ENCODE assay signal across 3 cellular contexts in the genomic region with DNA sequence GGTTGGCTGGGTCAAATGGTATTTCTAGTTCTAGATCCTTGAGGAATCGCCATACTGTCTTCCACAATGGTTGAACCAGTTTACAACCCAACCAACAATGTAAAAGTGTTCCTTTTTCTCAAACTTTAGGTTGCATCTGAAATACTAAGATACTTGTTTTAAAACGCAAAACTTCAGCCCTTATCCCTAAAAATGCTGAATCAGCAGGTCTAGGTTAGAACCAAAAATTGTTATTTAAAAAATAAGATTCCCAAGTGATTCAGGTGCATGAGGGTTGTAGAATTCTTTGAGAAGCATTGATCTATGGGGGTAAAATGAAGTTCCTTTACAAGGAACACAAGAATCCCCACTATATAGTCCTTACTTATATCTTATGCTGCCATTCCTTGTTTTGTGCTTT.
A peak's percentile ranks its signal among the peaks of the same experiment; 100 is the strongest.
TF ChIP-seq lines count a peak whose summit lies in the region.

No MANE protein-coding gene starts in this region.

TF ChIP-seq in A549, 52 proteins besides CTCF, POLR2A, EP300 and RAD21:
- no peak for TF ChIP-seq ZC3H11A (IDR thresholded peaks at IDR 0.05)
- TF ChIP-seq MAFK (IDR thresholded peaks at IDR 0.05; ENCODE audit: partially characterized antibody) = peak; percentile 97

TF ChIP-seq in IMR-90, 13 proteins besides CTCF, POLR2A, EP300 and RAD21:
- no peak for TF ChIP-seq SMC3 (IDR thresholded peaks at IDR 0.05; ENCODE audit: low read depth, low read length)
- peak; percentile 99 for TF ChIP-seq MAFK (IDR thresholded peaks at IDR 0.05; ENCODE audit: low read depth, low read length)

TF ChIP-seq in H1, 55 proteins besides CTCF, POLR2A, EP300 and RAD21:
- TF ChIP-seq ASH2L (IDR thresholded peaks at IDR 0.05; ENCODE audit: low read length) = no peak
- peak; percentile 93 for TF ChIP-seq MAFK (IDR thresholded peaks at IDR 0.05; ENCODE audit: low read depth, low read length)
